1 cellular context compared by ENCODE assay signal in the genomic region with DNA sequence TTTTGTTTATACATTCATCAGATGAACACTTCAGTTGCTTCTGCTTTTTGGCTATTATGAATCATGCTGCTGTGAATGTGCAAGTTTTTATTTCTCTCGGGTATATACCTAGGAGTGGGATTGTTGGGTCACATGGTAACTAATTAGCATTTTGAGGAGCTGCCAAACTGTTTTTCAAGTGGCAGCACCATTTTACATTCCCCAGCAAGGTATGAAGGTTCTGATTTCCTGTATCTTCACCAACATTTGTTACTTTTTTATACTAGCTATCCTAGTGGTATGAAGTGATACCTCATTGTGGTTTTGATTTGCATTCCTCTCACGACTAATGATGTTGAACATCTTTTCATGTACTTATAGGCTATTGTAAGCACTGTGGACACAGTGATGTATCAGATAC.
TF ChIP-seq lines count a peak whose summit lies in the region.

No MANE protein-coding gene starts in this region.

TF ChIP-seq in GM12878, 131 proteins besides CTCF, POLR2A, EP300 and RAD21:
- TF ChIP-seq POU2F2 (IDR thresholded peaks at IDR 0.05; ENCODE audit: borderline replicate concordance, low read depth, low read length) (peak; percentile 60; the same call in 1 of the 3 replicates), RUNX3 (IDR thresholded peaks at IDR 0.05; ENCODE audit: low read length) (peak; percentile 75), MTA2 (IDR thresholded peaks at IDR 0.05; ENCODE audit: low read depth) (peak; percentile 59; the same call in 1 of the 2 replicates), BACH1 (IDR thresholded peaks at IDR 0.05; ENCODE audit: borderline replicate concordance) (no peak), ZBED1 (IDR thresholded peaks at IDR 0.05; ENCODE audit: borderline replicate concordance) (no peak), RAD51 (IDR thresholded peaks at IDR 0.05) (peak; percentile 51; the same call in 1 of the 2 replicates), CHD2 (IDR thresholded peaks at IDR 0.05; ENCODE audit: borderline replicate concordance, low read depth, low read length) (no peak)
- TF ChIP-seq, protein P1, sequence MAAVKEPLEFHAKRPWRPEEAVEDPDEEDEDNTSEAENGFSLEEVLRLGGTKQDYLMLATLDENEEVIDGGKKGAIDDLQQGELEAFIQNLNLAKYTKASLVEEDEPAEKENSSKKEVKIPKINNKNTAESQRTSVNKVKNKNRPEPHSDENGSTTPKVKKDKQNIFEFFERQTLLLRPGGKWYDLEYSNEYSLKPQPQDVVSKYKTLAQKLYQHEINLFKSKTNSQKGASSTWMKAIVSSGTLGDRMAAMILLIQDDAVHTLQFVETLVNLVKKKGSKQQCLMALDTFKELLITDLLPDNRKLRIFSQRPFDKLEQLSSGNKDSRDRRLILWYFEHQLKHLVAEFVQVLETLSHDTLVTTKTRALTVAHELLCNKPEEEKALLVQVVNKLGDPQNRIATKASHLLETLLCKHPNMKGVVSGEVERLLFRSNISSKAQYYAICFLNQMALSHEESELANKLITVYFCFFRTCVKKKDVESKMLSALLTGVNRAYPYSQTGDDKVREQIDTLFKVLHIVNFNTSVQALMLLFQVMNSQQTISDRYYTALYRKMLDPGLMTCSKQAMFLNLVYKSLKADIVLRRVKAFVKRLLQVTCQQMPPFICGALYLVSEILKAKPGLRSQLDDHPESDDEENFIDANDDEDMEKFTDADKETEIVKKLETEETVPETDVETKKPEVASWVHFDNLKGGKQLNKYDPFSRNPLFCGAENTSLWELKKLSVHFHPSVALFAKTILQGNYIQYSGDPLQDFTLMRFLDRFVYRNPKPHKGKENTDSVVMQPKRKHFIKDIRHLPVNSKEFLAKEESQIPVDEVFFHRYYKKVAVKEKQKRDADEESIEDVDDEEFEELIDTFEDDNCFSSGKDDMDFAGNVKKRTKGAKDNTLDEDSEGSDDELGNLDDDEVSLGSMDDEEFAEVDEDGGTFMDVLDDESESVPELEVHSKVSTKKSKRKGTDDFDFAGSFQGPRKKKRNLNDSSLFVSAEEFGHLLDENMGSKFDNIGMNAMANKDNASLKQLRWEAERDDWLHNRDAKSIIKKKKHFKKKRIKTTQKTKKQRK (IDR thresholded peaks at IDR 0.05; ENCODE audit: low read depth, low read length) = no peak
